In genomic region chr4:23122666-23123400, GRCh38 we compare ENCODE assay signal across 22 cellular contexts.
A peak's percentile ranks its signal among the peaks of the same experiment; 100 is the strongest.
DNase-seq lines count a peak whose midpoint lies in the region; ATAC-seq, FAIRE-seq and TF ChIP-seq lines count a peak whose summit lies in the region.
"Had no signal": no experiment of that assay in that cellular context is flagged by ENCODE, and none has a peak within 500 bp of the region (broad histone marks: within the 10 kb centered on the region; RNA-seq: fewer than 3 reads in every experiment).

No MANE protein-coding gene starts in this region.

- H3F3A ChIP-seq in neural progenitor cell (ENCODE audit: low read depth): no peaks in the 10 kb centered on the region

- H2AFZ ChIP-seq in IMR-90 (replicated peaks; ENCODE audit: low read length, poor library complexity): no peak overlapping the region
- H2AFZ ChIP-seq in neural progenitor cell (replicated peaks): no peak overlapping the region
- H2AFZ ChIP-seq: GM23248 had no signal

- H4K91ac ChIP-seq in IMR-90 (ENCODE audit: insufficient read depth, low read depth, low read length): no peak overlapping the region

- H3K27me3 ChIP-seq in IMR-90 (ENCODE audit: control insufficient read depth, insufficient read depth, low read length) (no peaks in the 10 kb centered on the region), neural progenitor cell (no peaks in the 10 kb centered on the region)
- H3K27me3 ChIP-seq: BLaER1 had no signal

- no peak for FAIRE-seq in A549 (lab: Jason Lieb, UNC)
- FAIRE-seq: GM12878, GM19239, H1 had no signal

- no peaks in the 10 kb centered on the region for H3K36me3 ChIP-seq in IMR-90 (ENCODE audit: control insufficient read depth, insufficient read depth, low read length)
- no peaks in the 10 kb centered on the region for H3K36me3 ChIP-seq in neural progenitor cell
- H3K36me3 ChIP-seq: BLaER1 had no signal

- WGBS in A549 (ENCODE audit: missing lambda C conversion rate): 75% methylated on average over 2 of the region's 2 CpGs
- no CpG with 5 or more reads among the region's 2 CpGs for WGBS in IMR-90 (ENCODE audit: extremely low coverage in 2 of 2, insufficient read length in 1 of 2), 2 experiments

- no peaks in the 10 kb centered on the region for H3K9me3 ChIP-seq in A549
- H3K9me3 ChIP-seq in IMR-90 (ENCODE audit: control insufficient read depth, insufficient read depth, low read length): no peaks in the 10 kb centered on the region
- H3K9me3 ChIP-seq in neural progenitor cell (ENCODE audit: low read depth): no peaks in the 10 kb centered on the region
- H3K9me3 ChIP-seq: BLaER1, Caco-2 had no signal

- no peaks in the 10 kb centered on the region for H3K79me2 ChIP-seq in neural progenitor cell (ENCODE audit: low read depth)

- no peak overlapping the region for H2AK5ac ChIP-seq in IMR-90 (ENCODE audit: low read depth, low read length)

- H3K56ac ChIP-seq in IMR-90 (ENCODE audit: extremely low read depth, insufficient read depth, low read length): no peak overlapping the region

- H3K27ac Mint-ChIP-seq in neural progenitor cell: no peak overlapping the region
- no peak overlapping the region for H3K27ac Mint-ChIP-seq in endothelial cell (ENCODE audit: unreplicated experiment)
- no peak overlapping the region for H3K27ac Mint-ChIP-seq in activated T-helper 2 cell treated with anti-CD3 and anti-CD28 coated beads, Interferon-gamma antibody, Interleukin-2, Interleukin-4, amounts not matched to agents 10 μg/mL and 5 μg/mL and 100 μg/mL, durations not matched to agents 14 hours and 24 hours and 36 hours
- H3K27ac Mint-ChIP-seq: B cell; CD4-positive, CD25-positive, alpha-beta regulatory T cell; CD8-positive, alpha-beta T cell had no signal

- POLR2A ChIA-PET in A549 (lab: Yijun Ruan, JAX) (no interaction called here), IMR-90 (lab: Charles Lee; ENCODE audit: unreplicated experiment) (no interaction called here)

- no peak overlapping the region for H2AK9ac ChIP-seq in IMR-90 (replicated peaks; ENCODE audit: low read depth, low read length, poor library complexity)

- TF ChIP-seq CTCF in A549 (IDR thresholded peaks at IDR 0.05) (no peak), IMR-90 (conservative IDR thresholded peaks at IDR 0.05; ENCODE audit: low read depth, low read length) (no peak), neural progenitor cell (IDR thresholded peaks at IDR 0.05) (no peak), endothelial cell (IDR thresholded peaks at IDR 0.05; ENCODE audit: unreplicated experiment) (no peak)

- H3K36me3 Mint-ChIP-seq in neural progenitor cell: no peaks in the 10 kb centered on the region
- H3K36me3 Mint-ChIP-seq in endothelial cell (ENCODE audit: low read depth, unreplicated experiment): no peaks in the 10 kb centered on the region
- no peaks in the 10 kb centered on the region for H3K36me3 Mint-ChIP-seq in activated T-helper 2 cell treated with anti-CD3 and anti-CD28 coated beads, Interferon-gamma antibody, Interleukin-2, Interleukin-4, amounts not matched to agents 10 μg/mL and 5 μg/mL and 100 μg/mL, durations not matched to agents 14 hours and 24 hours and 36 hours (ENCODE audit: low read depth)
- H3K36me3 Mint-ChIP-seq: CD4-positive, CD25-positive, alpha-beta regulatory T cell; CD8-positive, alpha-beta T cell had no signal

- H3K9ac ChIP-seq in IMR-90 (ENCODE audit: low read depth, low read length): no peak overlapping the region
- H3K9ac ChIP-seq in neural progenitor cell: no peak overlapping the region
- H3K9ac ChIP-seq: BLaER1, GM23248 had no signal

- H3K9me1 ChIP-seq in IMR-90 (ENCODE audit: insufficient read depth, low read length): no peaks in the 10 kb centered on the region

- DNase-seq in A549 (ENCODE audit: low read depth in 1 of 2, low spot score in 1 of 2) (no peak), IMR-90 (no peak), iPS-NIHi11 (ENCODE audit: low spot score) (peak; percentile 5), neural progenitor cell (ENCODE audit: low spot score) (peak; percentile 6), endothelial cell (ENCODE audit: low spot score) (no peak), DMS79 (lab: John Stamatoyannopoulos, UW) (no peak)
- DNase-seq in activated T-helper 2 cell treated with anti-CD3 and anti-CD28 coated beads, Interferon-gamma antibody, Interleukin-2, Interleukin-4, amounts not matched to agents 10 μg/mL and 5 μg/mL and 100 μg/mL, durations not matched to agents 14 hours and 24 hours and 36 hours (ENCODE audit: low spot score): no peak
- DNase-seq: Caco-2; CD4-positive, CD25-positive, alpha-beta regulatory T cell; CD8-positive, alpha-beta T cell; DMS153; EL; GDM1; GM23248; H7; HCEC 1CT had no signal

- no peak for ATAC-seq in A549
- ATAC-seq in IMR-90 (ENCODE audit: low read depth): no peak
- ATAC-seq: CD8-positive, alpha-beta T cell; GM12878 had no signal

- H2BK5ac ChIP-seq in IMR-90 (ENCODE audit: low read depth, low read length, poor library complexity, severe bottlenecking): no peak overlapping the region

- H4K8ac ChIP-seq in IMR-90 (ENCODE audit: low read depth in 2 of 2, low read length in 2 of 2): no peak overlapping the region

- no peak for TF ChIP-seq RAD21 in A549 (conservative IDR thresholded peaks at IDR 0.05 in 1 of 2, IDR thresholded peaks at IDR 0.05 in 1 of 2)
- no peak for TF ChIP-seq RAD21 in IMR-90 (IDR thresholded peaks at IDR 0.05; ENCODE audit: low read length)

- intact Hi-C loops in IMR-90 (cut with micrococcal nuclease): no loop called here
- intact Hi-C loops in activated T-helper 2 cell treated with anti-CD3 and anti-CD28 coated beads, Interferon-gamma antibody, Interleukin-2, Interleukin-4, amounts not matched to agents 10 μg/mL and 5 μg/mL and 100 μg/mL, durations not matched to agents 14 hours and 24 hours and 36 hours (cut with micrococcal nuclease): no loop called here

- BruUV-seq in IMR-90 (replicated peaks; lab: Mats Ljungman, UMichigan): no TSS peak

- no peak overlapping the region for H3K23ac ChIP-seq in IMR-90 (ENCODE audit: low read depth, low read length)

- H3K4ac ChIP-seq in IMR-90 (ENCODE audit: low read depth, low read length): no peak overlapping the region

- H3K27ac ChIP-seq in A549 (no peak overlapping the region), IMR-90 (ENCODE audit: insufficient read depth, low read length) (no peak overlapping the region), neural progenitor cell (no peak overlapping the region)
- H3K27ac ChIP-seq: BLaER1, C4-2B, GM23248 had no signal

- H3K4me1 Mint-ChIP-seq in neural progenitor cell (peaks cover 5% of the 10 kb centered on the region), endothelial cell (ENCODE audit: unreplicated experiment) (no peaks in the 10 kb centered on the region)
- H3K4me1 Mint-ChIP-seq in activated T-helper 2 cell treated with anti-CD3 and anti-CD28 coated beads, Interferon-gamma antibody, Interleukin-2, Interleukin-4, amounts not matched to agents 10 μg/mL and 5 μg/mL and 100 μg/mL, durations not matched to agents 14 hours and 24 hours and 36 hours (ENCODE audit: low read depth): no peaks in the 10 kb centered on the region
- H3K4me1 Mint-ChIP-seq: B cell; CD4-positive, CD25-positive, alpha-beta regulatory T cell had no signal

- no peaks in the 10 kb centered on the region for H4K20me1 ChIP-seq in IMR-90 (ENCODE audit: insufficient read depth, low read length)
- no peaks in the 10 kb centered on the region for H4K20me1 ChIP-seq in neural progenitor cell (ENCODE audit: low read depth)
- H4K20me1 ChIP-seq: BLaER1 had no signal

- dilution Hi-C loops in IMR-90 (cut with HindIII; ENCODE audit: low sequenced_read_pairs, unreplicated experiment): no loop called here

- H2BK20ac ChIP-seq in IMR-90 (ENCODE audit: low read depth, low read length): no peak overlapping the region

- in situ Hi-C loops in IMR-90 (cut with MboI; ENCODE audit: low sequenced_read_pairs): no loop called here

- TF ChIP-seq EP300 in A549 (IDR thresholded peaks at IDR 0.05): no peak

- CTCF ChIA-PET in A549 (lab: Yijun Ruan, JAX): no interaction called here
- CTCF ChIA-PET in IMR-90 (lab: Yijun Ruan, JAX): interaction anchor here (0.5 kb wide), 1 partner anchor 10 kb away, joined by 3 read pairs; no protein-coding TSS in a partner anchor

- no peak overlapping the region for H4K5ac ChIP-seq in IMR-90 (ENCODE audit: low read depth, low read length)

- no peaks in the 10 kb centered on the region for H3K4me1 ChIP-seq in A549
- no peaks in the 10 kb centered on the region for H3K4me1 ChIP-seq in IMR-90 (ENCODE audit: control insufficient read depth, insufficient read depth, low read length)
- H3K4me1 ChIP-seq in neural progenitor cell: peaks cover 15% of the 10 kb centered on the region
- H3K4me1 ChIP-seq: BLaER1, Caco-2 had no signal

- H3K4me3 Mint-ChIP-seq in neural progenitor cell (no peak overlapping the region), endothelial cell (ENCODE audit: unreplicated experiment) (no peak overlapping the region)
- no peak overlapping the region for H3K4me3 Mint-ChIP-seq in activated T-helper 2 cell treated with anti-CD3 and anti-CD28 coated beads, Interferon-gamma antibody, Interleukin-2, Interleukin-4, amounts not matched to agents 10 μg/mL and 5 μg/mL and 100 μg/mL, durations not matched to agents 14 hours and 24 hours and 36 hours (ENCODE audit: low read depth)
- H3K4me3 Mint-ChIP-seq: B cell; CD4-positive, CD25-positive, alpha-beta regulatory T cell; CD8-positive, alpha-beta T cell had no signal

- H3K79me1 ChIP-seq in IMR-90 (ENCODE audit: low read depth in 1 of 2, low read length in 2 of 2): no peaks in the 10 kb centered on the region

- H3K14ac ChIP-seq in IMR-90 (replicated peaks; ENCODE audit: low read depth, low read length): no peak overlapping the region

- no peak overlapping the region for H2BK120ac ChIP-seq in IMR-90 (ENCODE audit: low read depth, low read length)

- no peak overlapping the region for H3K18ac ChIP-seq in IMR-90 (ENCODE audit: low read depth, low read length)

- H3K4me2 ChIP-seq in A549 (no peak overlapping the region), IMR-90 (ENCODE audit: low read depth, low read length) (no peak overlapping the region), neural progenitor cell (no peak overlapping the region)
- H3K4me2 ChIP-seq: BLaER1 had no signal

- H3K4me3 ChIP-seq in A549 (no peak overlapping the region), IMR-90 (ENCODE audit: insufficient read depth, low read depth, low read length) (no peak overlapping the region), neural progenitor cell (no peak overlapping the region)
- H3K4me3 ChIP-seq: BLaER1, GM12878, GM23248 had no signal

- TF ChIP-seq POLR2A in A549 (IDR thresholded peaks at IDR 0.05; ENCODE audit: low read length): no peak
- TF ChIP-seq POLR2A in IMR-90 (IDR thresholded peaks at IDR 0.05; ENCODE audit: low read depth, low read length): no peak

- no peak overlapping the region for H2BK15ac ChIP-seq in IMR-90 (ENCODE audit: low read depth, low read length)

- peaks cover 16% of the 10 kb centered on the region for H3K9me3 Mint-ChIP-seq in neural progenitor cell
- no peaks in the 10 kb centered on the region for H3K9me3 Mint-ChIP-seq in endothelial cell (ENCODE audit: unreplicated experiment)
- H3K9me3 Mint-ChIP-seq in activated T-helper 2 cell treated with anti-CD3 and anti-CD28 coated beads, Interferon-gamma antibody, Interleukin-2, Interleukin-4, amounts not matched to agents 10 μg/mL and 5 μg/mL and 100 μg/mL, durations not matched to agents 14 hours and 24 hours and 36 hours: no peaks in the 10 kb centered on the region

- H3K27me3 Mint-ChIP-seq in neural progenitor cell (ENCODE audit: insufficient read depth, low read depth) (peaks cover 2% of the 10 kb centered on the region), endothelial cell (ENCODE audit: unreplicated experiment) (no peaks in the 10 kb centered on the region)
- H3K27me3 Mint-ChIP-seq in activated T-helper 2 cell treated with anti-CD3 and anti-CD28 coated beads, Interferon-gamma antibody, Interleukin-2, Interleukin-4, amounts not matched to agents 10 μg/mL and 5 μg/mL and 100 μg/mL, durations not matched to agents 14 hours and 24 hours and 36 hours (ENCODE audit: low read depth): no peaks in the 10 kb centered on the region
- H3K27me3 Mint-ChIP-seq: B cell; CD4-positive, CD25-positive, alpha-beta regulatory T cell had no signal

Comparison
In these comparisons a context has a peak if more than half of its experiments do, and no peak if none do; other contexts are left out.
1. DNase-seq: peak in iPS-NIHi11 (single experiment) and neural progenitor cell (single experiment); none in A549 (0 of 2), IMR-90 (single experiment), endothelial cell (single experiment), activated T-helper 2 cell treated with anti-CD3 and anti-CD28 coated beads, Interferon-gamma antibody, Interleukin-2, Interleukin-4, amounts not matched to agents 10 μg/mL and 5 μg/mL and 100 μg/mL, durations not matched to agents 14 hours and 24 hours and 36 hours (single experiment) and DMS79 (single experiment).